18 cellular contexts compared by ENCODE assay signal in genomic region chr11:20008870-20009644, GRCh38.
DNase-seq lines count a peak whose midpoint lies in the region; ATAC-seq and TF ChIP-seq lines count a peak whose summit lies in the region.
"Had no signal": no experiment of that assay in that cellular context is flagged by ENCODE, and none has a peak within 500 bp of the region (broad histone marks: within the 10 kb centered on the region; RNA-seq: fewer than 3 reads in every experiment).

No MANE protein-coding gene starts in this region.

- H3K27me3 ChIP-seq in heart left ventricle = no peaks in the 10 kb centered on the region
- no peaks in the 10 kb centered on the region for H3K27me3 ChIP-seq in right atrium auricular region
- H3K27me3 ChIP-seq in thyroid gland = no peaks in the 10 kb centered on the region
- H3K27me3 ChIP-seq: MG63, Peyer's patch had no signal

- no peak for TF ChIP-seq CTCF in heart left ventricle (IDR thresholded peaks at IDR 0.05)
- no peak for TF ChIP-seq CTCF in right atrium auricular region (IDR thresholded peaks at IDR 0.05)
- TF ChIP-seq CTCF in thyroid gland (IDR thresholded peaks at IDR 0.05) = no peak
- TF ChIP-seq CTCF in mesothelial cell of epicardium (IDR thresholded peaks at IDR 0.05; ENCODE audit: unreplicated experiment) = no peak

- H3K9me3 Mint-ChIP-seq in mesothelial cell of epicardium = no peaks in the 10 kb centered on the region

- H3K36me3 ChIP-seq in heart left ventricle = no peaks in the 10 kb centered on the region
- H3K36me3 ChIP-seq in right atrium auricular region = no peaks in the 10 kb centered on the region
- H3K36me3 ChIP-seq in thyroid gland = no peaks in the 10 kb centered on the region
- H3K36me3 ChIP-seq: Peyer's patch had no signal

- H3K4me1 Mint-ChIP-seq in mesothelial cell of epicardium = peaks cover 23% of the 10 kb centered on the region
- H3K4me1 Mint-ChIP-seq: CD4-positive, CD25-positive, alpha-beta regulatory T cell had no signal

- peak in 1 of 4 donors; percentile 46 for ATAC-seq in heart left ventricle
- peak; percentile 19 for ATAC-seq in left ventricle myocardium superior

- H3K27me3 Mint-ChIP-seq in mesothelial cell of epicardium (ENCODE audit: low read depth) = no peaks in the 10 kb centered on the region
- H3K27me3 Mint-ChIP-seq: CD4-positive, CD25-positive, alpha-beta regulatory T cell had no signal

- intact Hi-C loops in heart left ventricle (cut with DNase I) = loop anchor here in 1 of 10 donors (5.0 kb wide), 1 partner anchor 33 kb away; no protein-coding TSS in a partner anchor
- intact Hi-C loops in left ventricle myocardium superior (cut with micrococcal nuclease) = no loop called here
- intact Hi-C loops in thyroid gland (cut with DNase I) = no loop called here

- WGBS in heart left ventricle, 4 donors = 37 to 48% (median 45%) methylated on average over 10 of the region's 10 CpGs
- WGBS in thyroid gland, 2 donors = 50 to 52% methylated on average over 10 of the region's 10 CpGs

- H3K4me3 ChIP-seq in heart left ventricle = no peak overlapping the region
- no peak overlapping the region for H3K4me3 ChIP-seq in right atrium auricular region
- no peak overlapping the region for H3K4me3 ChIP-seq in thyroid gland (replicated peaks in 1 of 3)
- H3K4me3 ChIP-seq: MG63, Peyer's patch had no signal

- DNase-seq in NCI-H1092 treated with DMSO at 0.1 percent for 48 hours (lab: John Stamatoyannopoulos, UW) (peak; percentile 43), NCI-H1092 (lab: John Stamatoyannopoulos, UW) (no peak), heart left ventricle (no peak), right atrium auricular region (ENCODE audit: low spot score) (no peak), left ventricle myocardium superior (no peak), thyroid gland (peak in 1 of 2 donors; percentile 19), retina (no peak), mesothelial cell of epicardium (ENCODE audit: low spot score in 2 of 2, unreplicated experiment in 2 of 2) (no peak)
- DNase-seq: CD4-positive, CD25-positive, alpha-beta regulatory T cell; GOT3; MG63; NCI-H1436; NCI-H2171; NCI-H446 treated with DMSO at 0.1 percent for 48 hours; NCI-H774; Peyer's patch; SHP77 treated with DMSO at 0.1 percent for 48 hours had no signal

- H3K27ac ChIP-seq in heart left ventricle (peak overlapping the region in 8 of 12 donors; percentile 0 to 81 (median 70)), right atrium auricular region (no peak overlapping the region), thyroid gland (peak overlapping the region; percentile 40 to 67 (median 65))
- H3K27ac ChIP-seq: KMS-11, Peyer's patch had no signal

- no peaks in the 10 kb centered on the region for H3K9me3 ChIP-seq in heart left ventricle
- H3K9me3 ChIP-seq in right atrium auricular region = no peaks in the 10 kb centered on the region
- no peaks in the 10 kb centered on the region for H3K9me3 ChIP-seq in thyroid gland
- H3K9me3 ChIP-seq: MG63, Peyer's patch had no signal

- H3K36me3 Mint-ChIP-seq in mesothelial cell of epicardium = no peaks in the 10 kb centered on the region
- H3K36me3 Mint-ChIP-seq: CD4-positive, CD25-positive, alpha-beta regulatory T cell had no signal

- no peak overlapping the region for H3K27ac Mint-ChIP-seq in mesothelial cell of epicardium
- H3K27ac Mint-ChIP-seq: CD4-positive, CD25-positive, alpha-beta regulatory T cell had no signal

- H3K4me1 ChIP-seq in heart left ventricle (peaks cover 0 to 42% (median 17%) of the 10 kb centered on the region in 12 donors), right atrium auricular region (peaks cover 0 to 26% of the 10 kb centered on the region in 2 donors), thyroid gland (peaks cover 15 to 39% of the 10 kb centered on the region in 2 donors)
- H3K4me1 ChIP-seq: Peyer's patch had no signal

- H3K4me3 Mint-ChIP-seq in mesothelial cell of epicardium = no peak overlapping the region
- H3K4me3 Mint-ChIP-seq: CD4-positive, CD25-positive, alpha-beta regulatory T cell had no signal

- TF ChIP-seq POLR2A in heart left ventricle (IDR thresholded peaks at IDR 0.05) = no peak
- TF ChIP-seq POLR2A in thyroid gland (IDR thresholded peaks at IDR 0.05) = no peak

Comparison
In these comparisons a context has a peak if more than half of its experiments do, and no peak if none do; other contexts are left out.
1. H3K27ac ChIP-seq: peak in heart left ventricle (8 of 12) and thyroid gland (3 of 3); none in right atrium auricular region (0 of 2).